Comparison of ENCODE assay signal across 11 cellular contexts in genomic region chr20:17875106-17875980, GRCh38.
DNase-seq lines count a peak whose midpoint lies in the region; ATAC-seq and TF ChIP-seq lines count a peak whose summit lies in the region.
"Had no signal": no experiment of that assay in that cellular context is flagged by ENCODE, and none has a peak within 500 bp of the region (broad histone marks: within the 10 kb centered on the region; RNA-seq: fewer than 3 reads in every experiment).

No MANE protein-coding gene starts in this region.

- H3K27ac ChIP-seq in uterus, result peak overlapping the region; percentile 72 to 79
- H3K27ac ChIP-seq: KMS-11 had no signal

- peaks cover 9 to 16% of the 10 kb centered on the region in 2 donors for H3K4me1 Mint-ChIP-seq in effector memory CD8-positive, alpha-beta T cell (ENCODE audit: low read depth in 2 of 2)

- H3K9me3 Mint-ChIP-seq in effector memory CD8-positive, alpha-beta T cell, result no peaks in the 10 kb centered on the region

- H3K27me3 Mint-ChIP-seq in effector memory CD8-positive, alpha-beta T cell, result peaks cover 18 to 52% of the 10 kb centered on the region in 2 donors

- no peaks in the 10 kb centered on the region for H3K36me3 ChIP-seq in uterus

- no peak for ATAC-seq in effector memory CD8-positive, alpha-beta T cell (replicated peaks)
- ATAC-seq in GM18867 (IDR thresholded peaks at IDR 0.05; ENCODE audit: unreplicated experiment), result no peak

- H3K4me3 Mint-ChIP-seq in effector memory CD8-positive, alpha-beta T cell, result no peak overlapping the region

- TF ChIP-seq POLR2A in uterus (IDR thresholded peaks at IDR 0.05), result no peak

- no peak overlapping the region for H3K4me3 ChIP-seq in epithelial cell of proximal tubule (ENCODE audit: low read depth, low read length)
- H3K4me3 ChIP-seq in uterus, result no peak overlapping the region

- no peaks in the 10 kb centered on the region for H3K27me3 ChIP-seq in uterus

- no peak overlapping the region for H3K27ac Mint-ChIP-seq in effector memory CD8-positive, alpha-beta T cell

- H3K4me1 ChIP-seq in uterus, result peaks cover 9 to 18% of the 10 kb centered on the region in 2 donors

- peak; percentile 15 for DNase-seq in DMS 273 (lab: John Stamatoyannopoulos, UW; ENCODE audit: unreplicated experiment)
- DNase-seq in DMS 273 treated with DMSO at 0.1 percent for 48 hours (lab: John Stamatoyannopoulos, UW), result no peak
- DNase-seq in epithelial cell of proximal tubule (ENCODE audit: low read depth), result peak; percentile 22
- peak; percentile 96 for DNase-seq in mucosa of gallbladder (ENCODE audit: low spot score)
- peak; percentile 87 to 90 for DNase-seq in uterus
- DNase-seq in effector memory CD8-positive, alpha-beta T cell, result no peak
- no peak for DNase-seq in HPDE6-E6E7 (ENCODE audit: extremely low spot score)
- DNase-seq: 8988T; activated CD4-positive, alpha-beta T cell treated with anti-CD3 and anti-CD28 coated beads for 4 hours had no signal

- no peaks in the 10 kb centered on the region for H3K9me3 ChIP-seq in uterus

- TF ChIP-seq CTCF in epithelial cell of proximal tubule (conservative IDR thresholded peaks at IDR 0.05; ENCODE audit: low read depth, low read length) (no peak), uterus (IDR thresholded peaks at IDR 0.05) (peak in 1 of 4 experiments; percentile 7)

- intact Hi-C loops in uterus (cut with DNase I; ENCODE audit: low total_unique reads), result no loop called here

- H3K36me3 Mint-ChIP-seq in effector memory CD8-positive, alpha-beta T cell (ENCODE audit: insufficient read depth), result no peaks in the 10 kb centered on the region

Comparison
In these comparisons a context has a peak if more than half of its experiments do, and no peak if none do; other contexts are left out.
1. DNase-seq: peak in DMS 273 (single experiment), epithelial cell of proximal tubule (single experiment), mucosa of gallbladder (single experiment) and uterus (2 of 2); none in DMS 273 treated with DMSO at 0.1 percent for 48 hours (single experiment), effector memory CD8-positive, alpha-beta T cell (0 of 3) and HPDE6-E6E7 (single experiment).